Comparison of ENCODE assay signal across 8 cellular contexts in genomic region chr4:73221734-73222133, GRCh38. TPM values are rescaled to one million over a fixed set of nuclear protein-coding genes. Genes with fewer than 3 reads are reported as not detected.
DNase-seq lines count a peak whose midpoint lies in the region; ATAC-seq and TF ChIP-seq lines count a peak whose summit lies in the region.
"Had no signal": no experiment of that assay in that cellular context is flagged by ENCODE, and none has a peak within 500 bp of the region (broad histone marks: within the 10 kb centered on the region; RNA-seq: fewer than 3 reads in every experiment).

No MANE protein-coding gene starts in this region.

- H3K79me2 ChIP-seq in MM.1S (ENCODE audit: low read length), result peaks cover 88% of the 10 kb centered on the region

- no peaks in the 10 kb centered on the region for H3K9me3 ChIP-seq in MM.1S (replicated peaks; ENCODE audit: insufficient read depth, low read length)

- H3K9me3 Mint-ChIP-seq in neural crest cell, result no peaks in the 10 kb centered on the region
- H3K9me3 Mint-ChIP-seq in stimulated activated naive B cell treated with anti-CD40 and anti-IgM and Interleukin-4, amounts not matched to agents 10 μg/mL and 1 μg/mL and 100 μg/mL, for 72 hours, result no peaks in the 10 kb centered on the region

- H3K4me3 ChIP-seq in MM.1S (ENCODE audit: low read length) (peak overlapping the region; percentile 73), choroid plexus epithelial cell (ENCODE audit: low read depth, low read length) (peak overlapping the region; percentile 64)

- no peaks in the 10 kb centered on the region for H3K36me3 ChIP-seq in MM.1S (replicated peaks; ENCODE audit: insufficient read depth, low read length)

- H4K20me1 ChIP-seq in MM.1S (ENCODE audit: insufficient read depth, low read length), result 0 out of 2 replicates have a peak, but pooled peaks cover 7% of the 10 kb centered on the region

- H3K4me3 Mint-ChIP-seq in neural crest cell, result peak overlapping the region; percentile 73
- H3K4me3 Mint-ChIP-seq in stimulated activated naive B cell treated with anti-CD40 and anti-IgM and Interleukin-4, amounts not matched to agents 10 μg/mL and 1 μg/mL and 100 μg/mL, for 72 hours, result peak overlapping the region in 1 of 2 donors; percentile 14

- ATAC-seq in stimulated activated naive B cell treated with anti-CD40 and anti-IgM and Interleukin-4, amounts not matched to agents 10 μg/mL and 1 μg/mL and 100 μg/mL, for 72 hours (replicated peaks), result no peak
- no peak for ATAC-seq in HG03108 (IDR thresholded peaks at IDR 0.05; ENCODE audit: unreplicated experiment)

- peak; percentile 5 for DNase-seq in COLO668 (lab: John Stamatoyannopoulos, UW; ENCODE audit: unreplicated experiment)
- DNase-seq in MM.1S, result no peak
- no peak for DNase-seq in choroid plexus epithelial cell (ENCODE audit: low read depth)
- DNase-seq in neural crest cell (ENCODE audit: low read depth, low spot score), result no peak
- no peak for DNase-seq in stimulated activated naive B cell treated with anti-CD40 and anti-IgM and Interleukin-4, amounts not matched to agents 10 μg/mL and 1 μg/mL and 100 μg/mL, for 72 hours
- DNase-seq in mesenteric fat pad (ENCODE audit: low spot score), result no peak
- DNase-seq: T1000 had no signal

- H3K9ac ChIP-seq in MM.1S (ENCODE audit: low read length), result no peak overlapping the region

- no peaks in the 10 kb centered on the region for H3K36me3 Mint-ChIP-seq in neural crest cell (ENCODE audit: low read depth)
- peaks cover 7 to 25% of the 10 kb centered on the region in 2 donors for H3K36me3 Mint-ChIP-seq in stimulated activated naive B cell treated with anti-CD40 and anti-IgM and Interleukin-4, amounts not matched to agents 10 μg/mL and 1 μg/mL and 100 μg/mL, for 72 hours

- no peaks in the 10 kb centered on the region for H3K27me3 ChIP-seq in MM.1S (replicated peaks; ENCODE audit: insufficient read depth, low read length)

- H2AFZ ChIP-seq in MM.1S (ENCODE audit: low read length), result no peak overlapping the region

- H3K27me3 Mint-ChIP-seq in neural crest cell (ENCODE audit: low read depth), result no peaks in the 10 kb centered on the region
- no peaks in the 10 kb centered on the region for H3K27me3 Mint-ChIP-seq in stimulated activated naive B cell treated with anti-CD40 and anti-IgM and Interleukin-4, amounts not matched to agents 10 μg/mL and 1 μg/mL and 100 μg/mL, for 72 hours

- H3K27ac ChIP-seq in MM.1S (ENCODE audit: low read length), result no peak overlapping the region

- H3K4me1 Mint-ChIP-seq in neural crest cell, result peaks cover 18% of the 10 kb centered on the region
- peaks cover 16 to 28% of the 10 kb centered on the region in 2 donors for H3K4me1 Mint-ChIP-seq in stimulated activated naive B cell treated with anti-CD40 and anti-IgM and Interleukin-4, amounts not matched to agents 10 μg/mL and 1 μg/mL and 100 μg/mL, for 72 hours

- H3K4me2 ChIP-seq in MM.1S (ENCODE audit: low read depth, low read length), result peak overlapping the region; percentile 71

- TF ChIP-seq CTCF in MM.1S (IDR thresholded peaks at IDR 0.05; ENCODE audit: low read length) (no peak), choroid plexus epithelial cell (conservative IDR thresholded peaks at IDR 0.05; ENCODE audit: low read depth, low read length) (no peak), neural crest cell (conservative IDR thresholded peaks at IDR 0.05) (no peak)

- no peaks in the 10 kb centered on the region for H3K9me2 ChIP-seq in MM.1S (replicated peaks; ENCODE audit: insufficient read depth, low read length)

- peaks cover 27% of the 10 kb centered on the region for H3K4me1 ChIP-seq in MM.1S (ENCODE audit: low read length)

- H3K27ac Mint-ChIP-seq in neural crest cell (ENCODE audit: unreplicated experiment), result no peak overlapping the region
- H3K27ac Mint-ChIP-seq in stimulated activated naive B cell treated with anti-CD40 and anti-IgM and Interleukin-4, amounts not matched to agents 10 μg/mL and 1 μg/mL and 100 μg/mL, for 72 hours, result no peak overlapping the region

- peaks cover 17% of the 10 kb centered on the region for H3F3A ChIP-seq in MM.1S (ENCODE audit: insufficient read depth, low read length)

RNA-seq across cellular contexts. Expression of gene ANKRD17, which starts 36.9 kb away (rescaled TPM):
- 87.9 and 91.3 TPM in 2 replicates for total RNA-seq in neural crest cell
- total RNA-seq in mesenteric fat pad, result 65.8 TPM
